In the genomic region with DNA sequence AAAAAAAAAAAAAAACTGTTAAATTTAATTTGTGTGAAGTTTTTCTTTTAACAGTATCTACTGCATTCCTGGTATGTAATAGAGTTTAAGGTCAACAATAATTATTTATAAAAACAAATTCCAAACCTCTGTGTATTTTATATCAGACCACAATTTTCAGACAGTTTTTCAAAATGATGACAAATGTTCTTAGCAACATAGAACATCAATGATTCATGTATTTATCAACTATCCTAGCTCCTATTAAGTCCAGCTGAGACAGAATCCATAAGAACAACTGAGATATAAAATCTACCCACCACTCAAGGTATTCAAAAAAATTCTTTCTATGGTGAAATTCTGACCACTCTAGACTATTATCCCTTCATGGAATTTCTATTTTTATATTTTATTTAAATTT, we compare ENCODE assay signal across 1 cellular context.
TF ChIP-seq lines count a peak whose summit lies in the region.

No MANE protein-coding gene starts in this region.

TF ChIP-seq in IMR-90, 13 proteins besides CTCF, POLR2A, EP300 and RAD21:
- TF ChIP-seq MAZ (IDR thresholded peaks at IDR 0.05; ENCODE audit: borderline replicate concordance, low read depth, low read length) (no peak), RCOR1 (IDR thresholded peaks at IDR 0.05; ENCODE audit: insufficient replicate concordance, low read length) (no peak), MXI1 (IDR thresholded peaks at IDR 0.05; ENCODE audit: borderline replicate concordance, low read depth, low read length) (no peak), RFX5 (IDR thresholded peaks at IDR 0.05; ENCODE audit: low read depth, low read length) (no peak), BHLHE40 (IDR thresholded peaks at IDR 0.05; ENCODE audit: low read depth, low read length) (no peak), ELK1 (IDR thresholded peaks at IDR 0.05; ENCODE audit: borderline replicate concordance, low read depth, low read length) (no peak), SMC3 (IDR thresholded peaks at IDR 0.05; ENCODE audit: low read depth, low read length) (no peak), CEBPB (IDR thresholded peaks at IDR 0.05; ENCODE audit: low read depth, low read length) (no peak)
- TF ChIP-seq, protein P1, sequence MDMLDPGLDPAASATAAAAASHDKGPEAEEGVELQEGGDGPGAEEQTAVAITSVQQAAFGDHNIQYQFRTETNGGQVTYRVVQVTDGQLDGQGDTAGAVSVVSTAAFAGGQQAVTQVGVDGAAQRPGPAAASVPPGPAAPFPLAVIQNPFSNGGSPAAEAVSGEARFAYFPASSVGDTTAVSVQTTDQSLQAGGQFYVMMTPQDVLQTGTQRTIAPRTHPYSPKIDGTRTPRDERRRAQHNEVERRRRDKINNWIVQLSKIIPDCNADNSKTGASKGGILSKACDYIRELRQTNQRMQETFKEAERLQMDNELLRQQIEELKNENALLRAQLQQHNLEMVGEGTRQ (IDR thresholded peaks at IDR 0.05; ENCODE audit: low read depth, low read length), result no peak
